33 cellular contexts compared by ENCODE assay signal in genomic region chr15:20361091-20361490, GRCh38.
"Had no signal": no experiment of that assay in that cellular context is flagged by ENCODE, and none has a peak within 500 bp of the region (broad histone marks: within the 10 kb centered on the region; RNA-seq: fewer than 3 reads in every experiment).

No MANE protein-coding gene starts in this region.

- DNase-seq: heart right ventricle; hippocampal formation; immature natural killer cell; kidney; left colon; left lung; lower lobe of right lung; mammary epithelial cell; mesenchymal stem cell; naive B cell; natural killer cell; nephron progenitor cell; occipital lobe; pancreas; posterior cingulate gyrus; retina; right cardiac atrium; small intestine; spleen; stimulated activated CD4-positive, alpha-beta T cell treated with anti-CD3 and anti-CD28 coated beads, Interleukin-4, amount 100 ng/mL, for 4 hours; stimulated activated CD8-positive, alpha-beta memory T cell treated with anti-CD3 and anti-CD28 coated beads, Interleukin-4, amount 100 ng/mL, for 48 hours; stimulated activated naive CD4-positive, alpha-beta T cell treated with Interleukin-2 at 50 U/mL for 16 hours; stimulated activated naive CD8-positive, alpha-beta T cell treated with anti-CD3 and anti-CD28 coated beads, Interleukin-15, amount 100 ng/mL, for 72 hours; substantia nigra; thyroid gland; transverse colon; upper lobe of left lung had no signal

- H3K27me3 ChIP-seq: left lung, neural progenitor cell, neutrophil, thyroid gland, transverse colon, upper lobe of left lung, vagina had no signal

- H3K27ac Mint-ChIP-seq: immature natural killer cell; naive B cell; natural killer cell; nephron progenitor cell; neural progenitor cell; stimulated activated memory B cell treated with anti-CD40 and anti-IgM and Interleukin-4, amounts not matched to agents 10 μg/mL and 1 μg/mL and 100 μg/mL, for 72 hours; stimulated activated naive CD8-positive, alpha-beta T cell treated with anti-CD3 and anti-CD28 coated beads, Interleukin-15, amount 100 ng/mL, for 72 hours had no signal

- H3K9me3 ChIP-seq: heart right ventricle, left lung, lower lobe of right lung, neutrophil, pancreas, prostate gland, spleen, thyroid gland, transverse colon, upper lobe of left lung, vagina had no signal

- H3K9me3 Mint-ChIP-seq: immature natural killer cell; naive B cell; natural killer cell; nephron progenitor cell; stimulated activated memory B cell treated with anti-CD40 and anti-IgM and Interleukin-4, amounts not matched to agents 10 μg/mL and 1 μg/mL and 100 μg/mL, for 72 hours; stimulated activated naive CD8-positive, alpha-beta T cell treated with anti-CD3 and anti-CD28 coated beads, Interleukin-15, amount 100 ng/mL, for 72 hours had no signal

- H3K36me3 Mint-ChIP-seq: immature natural killer cell; naive B cell; natural killer cell; stimulated activated memory B cell treated with anti-CD40 and anti-IgM and Interleukin-4, amounts not matched to agents 10 μg/mL and 1 μg/mL and 100 μg/mL, for 72 hours had no signal

- ATAC-seq: heart right ventricle; left colon; left lung; lower lobe of right lung; natural killer cell; pancreas; right cardiac atrium; sciatic nerve; stimulated activated memory B cell treated with anti-CD40 and anti-IgM and Interleukin-4, amounts not matched to agents 10 μg/mL and 1 μg/mL and 100 μg/mL, for 72 hours; stimulated activated naive CD8-positive, alpha-beta T cell treated with anti-CD3 and anti-CD28 coated beads, Interleukin-15, amount 100 ng/mL, for 72 hours had no signal

- H3K4me3 ChIP-seq: heart right ventricle, left lung, lower lobe of right lung, neural progenitor cell, pancreas, prostate gland, spleen, thyroid gland, transverse colon, upper lobe of left lung, vagina had no signal

- H2AFZ ChIP-seq: neural progenitor cell had no signal

- H3K4me2 ChIP-seq: neural progenitor cell had no signal

- H3K36me3 ChIP-seq: heart right ventricle, left lung, lower lobe of right lung, neutrophil, pancreas, prostate gland, spleen, thyroid gland, transverse colon, upper lobe of left lung, vagina had no signal

- H3K4me1 ChIP-seq: left lung, neural progenitor cell, prostate gland, thyroid gland, vagina had no signal

- H3K27ac ChIP-seq: heart right ventricle, left lung, lower lobe of right lung, neural progenitor cell, neutrophil, pancreas, prostate gland, spleen, thyroid gland, transverse colon, upper lobe of left lung, vagina had no signal

- H3K4me3 Mint-ChIP-seq: immature natural killer cell; naive B cell; natural killer cell; nephron progenitor cell; neural progenitor cell; stimulated activated memory B cell treated with anti-CD40 and anti-IgM and Interleukin-4, amounts not matched to agents 10 μg/mL and 1 μg/mL and 100 μg/mL, for 72 hours; stimulated activated naive CD8-positive, alpha-beta T cell treated with anti-CD3 and anti-CD28 coated beads, Interleukin-15, amount 100 ng/mL, for 72 hours had no signal

- H3K4me1 Mint-ChIP-seq: nephron progenitor cell, neural progenitor cell had no signal
